Comparison of ENCODE assay signal across 2 cellular contexts in genomic region chr22:22189796-22190195, GRCh38. TPM values are rescaled to one million over a fixed set of nuclear protein-coding genes. Genes with fewer than 3 reads are reported as not detected.
"Had no signal": no experiment of that assay in that cellular context is flagged by ENCODE, and none has a peak within 500 bp of the region (broad histone marks: within the 10 kb centered on the region; RNA-seq: fewer than 3 reads in every experiment).

No MANE protein-coding gene starts in this region.

RNA-seq across cellular contexts. Expression of gene VPREB1, which starts 54.8 kb away (rescaled TPM):
- total RNA-seq: G401, GM12878 had no signal
- polyA plus RNA-seq: GM12878 had no signal
